ENCODE assay signal across 1 cellular context in genomic region chr14:70602254-70602653, GRCh38.
TF ChIP-seq lines count a peak whose summit lies in the region.

No MANE protein-coding gene starts in this region.

TF ChIP-seq in HepG2, 621 proteins besides CTCF, POLR2A, EP300 and RAD21:
- no peak for TF ChIP-seq ZFP36L2 (CRISPR knock-in tag; IDR thresholded peaks at IDR 0.05)
- TF ChIP-seq GMEB2 (CRISPR knock-in tag; IDR thresholded peaks at IDR 0.05; ENCODE audit: low read depth), result no peak
- TF ChIP-seq TEF (CRISPR knock-in tag; IDR thresholded peaks at IDR 0.05), result no peak
- TF ChIP-seq ZNF574 (CRISPR knock-in tag; IDR thresholded peaks at IDR 0.05), result no peak
- TF ChIP-seq ZNF383 (CRISPR knock-in tag; IDR thresholded peaks at IDR 0.05; ENCODE audit: borderline replicate concordance), result no peak
- no peak for TF ChIP-seq NKX3-1 (CRISPR knock-in tag; IDR thresholded peaks at IDR 0.05)
- no peak for TF ChIP-seq ZBTB33 (CRISPR knock-in tag; IDR thresholded peaks at IDR 0.05)
TF ChIP-seq in HepG2: peak in this region for 0.
